In the genomic region with DNA sequence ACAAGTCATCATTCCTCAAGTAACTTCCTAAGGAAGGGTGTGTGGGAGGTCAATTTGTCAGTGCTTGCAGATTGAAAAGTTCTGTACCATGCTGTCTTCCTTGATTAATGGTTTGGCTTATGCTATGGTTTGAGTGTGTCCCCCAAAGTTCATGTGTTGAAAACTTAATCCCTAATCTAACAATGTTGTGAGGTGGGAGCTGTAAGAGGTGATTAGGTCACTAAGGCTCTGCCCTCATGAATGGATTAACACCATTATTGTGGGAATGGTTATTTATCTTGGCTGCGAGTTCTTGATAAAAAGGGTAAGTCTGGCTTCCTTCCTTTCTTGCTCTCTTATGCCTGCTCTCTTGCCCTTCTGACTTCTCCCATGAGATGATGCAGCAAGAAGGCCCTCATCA, we compare ENCODE assay signal across 9 cellular contexts. TPM values are rescaled to one million over a fixed set of nuclear protein-coding genes. Genes with fewer than 3 reads are reported as not detected.
"Had no signal": no experiment of that assay in that cellular context is flagged by ENCODE, and none has a peak within 500 bp of the region (broad histone marks: within the 10 kb centered on the region; RNA-seq: fewer than 3 reads in every experiment).

No MANE protein-coding gene starts in this region.

- H3K36me3 Mint-ChIP-seq: IgD-negative memory B cell had no signal

- H3K4me3 Mint-ChIP-seq: HFFc6, IgD-negative memory B cell had no signal

- H3K27me3 Mint-ChIP-seq: IgD-negative memory B cell had no signal

- ATAC-seq: HCT116, HepG2 had no signal

- H3K9me3 Mint-ChIP-seq: HFFc6 had no signal

- H3K27ac Mint-ChIP-seq: HFFc6, IgD-negative memory B cell had no signal

- DNase-seq: GM23248, GOT3, H7, HFFc6 had no signal

RNA-seq across cellular contexts. Expression of a gene that starts 29.3 kb away (rescaled TPM):
- total RNA-seq: GM23248, H4, HepG2, HFFc6, HT1080 had no signal
